ENCODE assay signal across 18 cellular contexts in the genomic region with DNA sequence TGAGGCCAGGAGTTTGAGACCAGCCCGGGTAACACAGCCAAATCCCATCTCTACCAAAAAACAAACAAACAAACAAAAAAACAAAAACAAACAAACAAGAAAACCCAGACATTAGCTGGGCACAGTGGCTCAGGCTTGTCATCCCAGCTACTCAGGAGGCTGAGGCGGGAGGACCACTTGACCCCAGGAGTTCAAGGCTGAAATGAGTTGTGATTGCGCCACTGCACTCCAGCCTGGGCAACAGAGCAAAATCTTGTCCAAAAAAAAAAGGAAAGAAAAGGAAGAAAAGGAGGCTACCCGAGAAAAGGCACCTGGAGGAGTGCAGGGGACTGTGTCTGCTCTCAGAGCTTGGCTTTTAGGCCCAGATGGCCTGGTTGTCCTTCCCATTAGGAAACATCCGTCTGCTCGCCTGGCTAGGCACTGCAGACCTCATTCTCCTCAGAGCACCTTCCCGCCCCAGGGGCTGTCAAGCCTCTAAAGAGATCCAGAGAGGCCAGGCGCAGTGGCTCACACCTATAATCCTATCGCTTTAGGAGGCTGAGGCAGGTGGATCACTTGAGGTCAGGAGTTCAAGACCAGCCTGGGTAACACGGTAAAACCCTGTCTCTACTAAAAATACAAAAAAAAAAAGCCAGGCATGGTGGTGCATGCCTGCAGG.
"Had no signal": no experiment of that assay in that cellular context is flagged by ENCODE, and none has a peak within 500 bp of the region (broad histone marks: within the 10 kb centered on the region; RNA-seq: fewer than 3 reads in every experiment).

No MANE protein-coding gene starts in this region.

- H3K4me1 ChIP-seq: ascending aorta, gastrocnemius medialis, heart left ventricle, pancreas had no signal

- H3K36me3 Mint-ChIP-seq: immature natural killer cell; natural killer cell; stimulated activated naive B cell treated with anti-CD40 and anti-IgM and Interleukin-4, amounts not matched to agents 10 μg/mL and 1 μg/mL and 100 μg/mL, for 72 hours had no signal

- H3K4me3 Mint-ChIP-seq: activated CD4-positive, alpha-beta T cell treated with anti-CD3 and anti-CD28 coated beads, Interleukin-2, amount 10 ng/mL, durations not matched to agents 24 days and 14 days; activated naive CD4-positive, alpha-beta T cell treated with anti-CD3 and anti-CD28 coated beads for 36 hours; activated T-cell treated with anti-CD3 and anti-CD28 coated beads, Interleukin-2, amount 50 U/mL, for 4 hours; immature natural killer cell; natural killer cell; stimulated activated naive B cell treated with anti-CD40 and anti-IgM and Interleukin-4, amounts not matched to agents 10 μg/mL and 1 μg/mL and 100 μg/mL, for 72 hours; T-helper 2 cell treated with Interferon-gamma antibody and Interleukin-4, amounts not matched to agents 5 μg/mL and 100 μg/mL, for 36 hours had no signal

- H3K36me3 ChIP-seq: ascending aorta, breast epithelium, gastrocnemius medialis, heart left ventricle, pancreas, thoracic aorta had no signal

- H3K27ac ChIP-seq: ascending aorta, gastrocnemius medialis, heart left ventricle, thoracic aorta had no signal

- H3K9me3 ChIP-seq: ascending aorta, breast epithelium, gastrocnemius medialis, heart left ventricle, pancreas, thoracic aorta had no signal

- H3K9me3 Mint-ChIP-seq: activated CD4-positive, alpha-beta T cell treated with anti-CD3 and anti-CD28 coated beads, Interleukin-2, amount 10 ng/mL, durations not matched to agents 24 days and 14 days; activated naive CD4-positive, alpha-beta T cell treated with anti-CD3 and anti-CD28 coated beads for 36 hours; activated T-cell treated with anti-CD3 and anti-CD28 coated beads, Interleukin-2, amount 50 U/mL, for 4 hours; immature natural killer cell; natural killer cell; stimulated activated naive B cell treated with anti-CD40 and anti-IgM and Interleukin-4, amounts not matched to agents 10 μg/mL and 1 μg/mL and 100 μg/mL, for 72 hours; T-helper 2 cell treated with Interferon-gamma antibody and Interleukin-4, amounts not matched to agents 5 μg/mL and 100 μg/mL, for 36 hours had no signal

- DNase-seq: activated CD4-positive, alpha-beta T cell treated with anti-CD3 and anti-CD28 coated beads, Interleukin-2, amount 10 ng/mL, durations not matched to agents 24 days and 14 days; activated CD8-positive, alpha-beta memory T cell treated with anti-CD3 and anti-CD28 coated beads, Interleukin-2, amount 50 U/mL, for 4 hours; activated naive CD4-positive, alpha-beta T cell treated with anti-CD3 and anti-CD28 coated beads for 36 hours; activated T-cell treated with anti-CD3 and anti-CD28 coated beads, Interleukin-2, amount 50 U/mL, for 4 hours; cerebellar nuclear complex; effector CD4-positive, alpha-beta T cell; gastrocnemius medialis; immature natural killer cell; mesendoderm; natural killer cell; stimulated activated naive B cell treated with anti-CD40 and anti-IgM and Interleukin-4, amounts not matched to agents 10 μg/mL and 1 μg/mL and 100 μg/mL, for 72 hours had no signal

- ATAC-seq: activated T-cell treated with anti-CD3 and anti-CD28 coated beads, Interleukin-2, amount 50 U/mL, for 4 hours; esophagus mucosa; gastrocnemius medialis; heart left ventricle; natural killer cell had no signal

- H3K27me3 ChIP-seq: ascending aorta, breast epithelium, gastrocnemius medialis, heart left ventricle, pancreas had no signal

- H3K4me1 Mint-ChIP-seq: activated CD4-positive, alpha-beta T cell treated with anti-CD3 and anti-CD28 coated beads, Interleukin-2, amount 10 ng/mL, durations not matched to agents 24 days and 14 days; immature natural killer cell; natural killer cell had no signal

- H3K27ac Mint-ChIP-seq: activated CD4-positive, alpha-beta T cell treated with anti-CD3 and anti-CD28 coated beads, Interleukin-2, amount 10 ng/mL, durations not matched to agents 24 days and 14 days; activated naive CD4-positive, alpha-beta T cell treated with anti-CD3 and anti-CD28 coated beads for 36 hours; immature natural killer cell; natural killer cell; stimulated activated naive B cell treated with anti-CD40 and anti-IgM and Interleukin-4, amounts not matched to agents 10 μg/mL and 1 μg/mL and 100 μg/mL, for 72 hours; T-helper 2 cell treated with Interferon-gamma antibody and Interleukin-4, amounts not matched to agents 5 μg/mL and 100 μg/mL, for 36 hours had no signal

- H3K4me3 ChIP-seq: ascending aorta, breast epithelium, gastrocnemius medialis, heart left ventricle, pancreas, thoracic aorta had no signal
